8 cellular contexts compared by ENCODE assay signal in the genomic region with DNA sequence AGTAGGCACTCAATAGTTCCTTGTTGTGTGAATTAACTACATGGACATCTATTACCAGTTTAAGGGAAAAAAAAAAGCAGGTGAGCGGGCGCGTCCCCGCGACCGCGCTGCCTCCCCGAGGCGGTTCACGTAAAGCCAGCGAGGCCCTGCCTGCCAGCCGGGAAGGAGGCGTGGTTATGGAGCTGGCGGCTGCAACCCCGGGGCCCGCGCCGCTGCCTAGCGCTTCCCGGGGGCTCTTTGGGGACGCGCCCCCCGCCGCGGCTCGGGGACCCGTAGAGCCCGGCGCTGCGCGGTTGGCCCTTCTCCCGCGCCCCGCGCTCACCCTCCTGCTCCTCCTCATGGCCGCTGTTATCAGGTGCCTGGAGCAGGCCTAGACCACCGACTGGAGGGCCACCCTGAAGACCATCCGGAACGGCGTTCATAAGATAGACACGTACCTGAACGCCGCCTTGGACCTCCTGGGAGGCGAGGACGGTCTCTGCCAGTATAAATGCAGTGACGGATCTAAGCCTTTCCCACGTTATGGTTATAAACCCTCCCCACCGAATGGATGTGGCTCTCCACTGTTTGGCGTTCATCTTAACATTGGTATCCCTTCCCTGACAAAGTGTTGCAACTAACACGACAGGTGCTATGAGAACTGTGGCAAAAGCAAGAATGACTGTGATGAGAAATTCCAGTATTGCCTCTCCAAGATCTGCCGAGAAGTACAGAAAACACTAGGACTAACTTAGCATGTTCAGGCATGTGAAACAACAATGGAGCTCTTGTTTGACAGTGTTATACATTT. TPM values are rescaled to one million over a fixed set of nuclear protein-coding genes. Genes with fewer than 3 reads are reported as not detected.
DNase-seq lines count a peak whose midpoint lies in the region; ATAC-seq and TF ChIP-seq lines count a peak whose summit lies in the region.

No MANE protein-coding gene starts in this region.

- peaks cover 24% of the 10 kb centered on the region for H3F3A ChIP-seq in SK-N-SH (replicated peaks; ENCODE audit: insufficient read depth)

- H3K27ac ChIP-seq in SK-N-SH (ENCODE audit: low read depth in 2 of 2, low read length in 1 of 2): no peak overlapping the region

- peak overlapping the region; percentile 64; the same call in 1 of the 2 replicates for H2AFZ ChIP-seq in SK-N-SH (ENCODE audit: low read depth)

- no peaks in the 10 kb centered on the region for H3K27me3 ChIP-seq in SK-N-SH (ENCODE audit: insufficient read depth)

- H3K9ac ChIP-seq in SK-N-SH: no peak overlapping the region

- peaks cover 20% of the 10 kb centered on the region for H3K79me2 ChIP-seq in SK-N-SH (ENCODE audit: insufficient read depth)

- TF ChIP-seq CTCF in LNCaP clone FGC (IDR thresholded peaks at IDR 0.05; ENCODE audit: control insufficient read depth, extremely low read depth, insufficient read depth) (peak; percentile 42), SK-N-SH (IDR thresholded peaks at IDR 0.05) (no peak)

- TF ChIP-seq RAD21 in SK-N-SH (IDR thresholded peaks at IDR 0.05; ENCODE audit: low read length): no peak

- CTCF ChIA-PET in SK-N-SH (lab: Yijun Ruan, JAX): interaction anchor here (0.6 to 1.4 kb wide), 6 partner anchors 18 to 468 kb away, joined by 3 to 5 read pairs (median 4); no protein-coding TSS in a partner anchor

- H3K4me2 ChIP-seq in SK-N-SH: 0 out of 2 replicates have a peak overlapping the region, but pooled peaks have one; percentile 38

- no peaks in the 10 kb centered on the region for H3K9me3 ChIP-seq in SK-N-SH

- no peak for TF ChIP-seq EP300 in SK-N-SH (IDR thresholded peaks at IDR 0.05; ENCODE audit: borderline replicate concordance in 1 of 2, low read depth in 1 of 2, low read length in 1 of 2)

- no peaks in the 10 kb centered on the region for H3K9me2 ChIP-seq in SK-N-SH

- DNase-seq in D341Med (ENCODE audit: low spot score): peak; percentile 68
- DNase-seq in LNCaP clone FGC (ENCODE audit: low read depth): peak; percentile 13
- DNase-seq in SK-N-SH: peak; percentile 79
- peak in 32 of 56 donors; percentile 3 to 55 (median 26) for DNase-seq in amygdala (lab: John Stamatoyannopoulos, UW)
- DNase-seq in hepatic stellate cell (ENCODE audit: low spot score): peak; percentile 60
- peak; percentile 85 for DNase-seq in retina
- DNase-seq in foreskin melanocyte: no peak

- POLR2A ChIA-PET in SK-N-SH (lab: Yijun Ruan, JAX): interaction anchor here (0.6 to 1.6 kb wide), 4 partner anchors 13 to 184 kb away, joined by 3 to 5 read pairs (median 4); no protein-coding TSS in a partner anchor

- 33% methylated on average over 33 of the region's 51 CpGs for WGBS in SK-N-SH (ENCODE audit: low lambda C conversion rate)

- peaks cover 7 to 9% of the 10 kb centered on the region in 2 experiments for H3K36me3 ChIP-seq in SK-N-SH (replicated peaks in 1 of 2; ENCODE audit: control insufficient read depth in 1 of 2, insufficient read depth in 2 of 2, low read length in 1 of 2)

- peaks cover 7% of the 10 kb centered on the region; the same call in 1 of the 2 replicates for H4K20me1 ChIP-seq in SK-N-SH (ENCODE audit: insufficient read depth)

- H3K4me3 ChIP-seq in LNCaP clone FGC (ENCODE audit: low read depth, low read length): peak overlapping the region; percentile 51
- peak overlapping the region in 1 of 2 experiments; percentile 36; a peak in 2 of 4 replicates for H3K4me3 ChIP-seq in SK-N-SH (ENCODE audit: low read depth in 2 of 2, low read length in 1 of 2)

- peaks cover 0 to 13% of the 10 kb centered on the region in 2 experiments; a peak in 3 of 4 replicates for H3K4me1 ChIP-seq in SK-N-SH (ENCODE audit: control insufficient read depth in 1 of 2, insufficient read depth in 2 of 2, low read depth in 1 of 2, low read length in 1 of 2)

- no peak for ATAC-seq in HG02870 (IDR thresholded peaks at IDR 0.05; ENCODE audit: unreplicated experiment)

TF ChIP-seq in SK-N-SH, 30 proteins besides CTCF, POLR2A, EP300 and RAD21:
- TF ChIP-seq MXI1 (IDR thresholded peaks at IDR 0.05; ENCODE audit: low read depth, low read length) (no peak), SMC3 (IDR thresholded peaks at IDR 0.05; ENCODE audit: low read depth, low read length) (no peak), ELF1 (IDR thresholded peaks at IDR 0.05) (no peak), RXRA (IDR thresholded peaks at IDR 0.05; ENCODE audit: borderline replicate concordance, low read depth) (no peak), FOXJ3 (CRISPR knock-in tag; IDR thresholded peaks at IDR 0.05) (no peak), JUND (IDR thresholded peaks at IDR 0.05) (no peak)
- TF ChIP-seq, protein P1, sequence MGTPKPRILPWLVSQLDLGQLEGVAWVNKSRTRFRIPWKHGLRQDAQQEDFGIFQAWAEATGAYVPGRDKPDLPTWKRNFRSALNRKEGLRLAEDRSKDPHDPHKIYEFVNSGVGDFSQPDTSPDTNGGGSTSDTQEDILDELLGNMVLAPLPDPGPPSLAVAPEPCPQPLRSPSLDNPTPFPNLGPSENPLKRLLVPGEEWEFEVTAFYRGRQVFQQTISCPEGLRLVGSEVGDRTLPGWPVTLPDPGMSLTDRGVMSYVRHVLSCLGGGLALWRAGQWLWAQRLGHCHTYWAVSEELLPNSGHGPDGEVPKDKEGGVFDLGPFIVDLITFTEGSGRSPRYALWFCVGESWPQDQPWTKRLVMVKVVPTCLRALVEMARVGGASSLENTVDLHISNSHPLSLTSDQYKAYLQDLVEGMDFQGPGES (IDR thresholded peaks at IDR 0.05; ENCODE audit: low read depth, low read length): no peak
- TF ChIP-seq, protein P2, sequence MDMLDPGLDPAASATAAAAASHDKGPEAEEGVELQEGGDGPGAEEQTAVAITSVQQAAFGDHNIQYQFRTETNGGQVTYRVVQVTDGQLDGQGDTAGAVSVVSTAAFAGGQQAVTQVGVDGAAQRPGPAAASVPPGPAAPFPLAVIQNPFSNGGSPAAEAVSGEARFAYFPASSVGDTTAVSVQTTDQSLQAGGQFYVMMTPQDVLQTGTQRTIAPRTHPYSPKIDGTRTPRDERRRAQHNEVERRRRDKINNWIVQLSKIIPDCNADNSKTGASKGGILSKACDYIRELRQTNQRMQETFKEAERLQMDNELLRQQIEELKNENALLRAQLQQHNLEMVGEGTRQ (IDR thresholded peaks at IDR 0.05; ENCODE audit: borderline replicate concordance, low read depth, low read length): no peak
- TF ChIP-seq, protein P3, sequence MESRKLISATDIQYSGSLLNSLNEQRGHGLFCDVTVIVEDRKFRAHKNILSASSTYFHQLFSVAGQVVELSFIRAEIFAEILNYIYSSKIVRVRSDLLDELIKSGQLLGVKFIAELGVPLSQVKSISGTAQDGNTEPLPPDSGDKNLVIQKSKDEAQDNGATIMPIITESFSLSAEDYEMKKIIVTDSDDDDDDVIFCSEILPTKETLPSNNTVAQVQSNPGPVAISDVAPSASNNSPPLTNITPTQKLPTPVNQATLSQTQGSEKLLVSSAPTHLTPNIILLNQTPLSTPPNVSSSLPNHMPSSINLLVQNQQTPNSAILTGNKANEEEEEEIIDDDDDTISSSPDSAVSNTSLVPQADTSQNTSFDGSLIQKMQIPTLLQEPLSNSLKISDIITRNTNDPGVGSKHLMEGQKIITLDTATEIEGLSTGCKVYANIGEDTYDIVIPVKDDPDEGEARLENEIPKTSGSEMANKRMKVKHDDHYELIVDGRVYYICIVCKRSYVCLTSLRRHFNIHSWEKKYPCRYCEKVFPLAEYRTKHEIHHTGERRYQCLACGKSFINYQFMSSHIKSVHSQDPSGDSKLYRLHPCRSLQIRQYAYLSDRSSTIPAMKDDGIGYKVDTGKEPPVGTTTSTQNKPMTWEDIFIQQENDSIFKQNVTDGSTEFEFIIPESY (IDR thresholded peaks at IDR 0.05; ENCODE audit: borderline replicate concordance, low read depth): no peak

RNA-seq across cellular contexts. Expression of a gene that starts 2.6 kb away (rescaled TPM):
- 16.6 and 18.7 TPM in 2 replicates for polyA plus RNA-seq in SK-N-SH (2012; rRNA removed)
- polyA plus RNA-seq in SK-N-SH (2012; cell fraction: cytosol; rRNA removed): 9.5 and 11.7 TPM in 2 replicates
- polyA plus RNA-seq in SK-N-SH (2012; cell fraction: nucleus; rRNA removed): 50.3 and 56.0 TPM in 2 replicates

RNA-seq across cellular contexts. Expression of a gene that starts 35.6 kb away (rescaled TPM):
- 4.9 and 5.2 TPM in 2 replicates for polyA plus RNA-seq in SK-N-SH (2012; rRNA removed)
- polyA plus RNA-seq in SK-N-SH (2012; cell fraction: cytosol; rRNA removed): 3.8 and 5.1 TPM in 2 replicates
- 3.9 and 4.9 TPM in 2 replicates for polyA plus RNA-seq in SK-N-SH (2012; cell fraction: nucleus; rRNA removed)

RNA-seq across cellular contexts. Expression of a gene that starts 35.8 kb away (rescaled TPM):
- polyA plus RNA-seq in SK-N-SH (2012; rRNA removed): 20.4 and 24.3 TPM in 2 replicates
- 13.8 and 16.8 TPM in 2 replicates for polyA plus RNA-seq in SK-N-SH (2012; cell fraction: cytosol; rRNA removed)
- 45.4 and 52.8 TPM in 2 replicates for polyA plus RNA-seq in SK-N-SH (2012; cell fraction: nucleus; rRNA removed)
